In the genomic region with DNA sequence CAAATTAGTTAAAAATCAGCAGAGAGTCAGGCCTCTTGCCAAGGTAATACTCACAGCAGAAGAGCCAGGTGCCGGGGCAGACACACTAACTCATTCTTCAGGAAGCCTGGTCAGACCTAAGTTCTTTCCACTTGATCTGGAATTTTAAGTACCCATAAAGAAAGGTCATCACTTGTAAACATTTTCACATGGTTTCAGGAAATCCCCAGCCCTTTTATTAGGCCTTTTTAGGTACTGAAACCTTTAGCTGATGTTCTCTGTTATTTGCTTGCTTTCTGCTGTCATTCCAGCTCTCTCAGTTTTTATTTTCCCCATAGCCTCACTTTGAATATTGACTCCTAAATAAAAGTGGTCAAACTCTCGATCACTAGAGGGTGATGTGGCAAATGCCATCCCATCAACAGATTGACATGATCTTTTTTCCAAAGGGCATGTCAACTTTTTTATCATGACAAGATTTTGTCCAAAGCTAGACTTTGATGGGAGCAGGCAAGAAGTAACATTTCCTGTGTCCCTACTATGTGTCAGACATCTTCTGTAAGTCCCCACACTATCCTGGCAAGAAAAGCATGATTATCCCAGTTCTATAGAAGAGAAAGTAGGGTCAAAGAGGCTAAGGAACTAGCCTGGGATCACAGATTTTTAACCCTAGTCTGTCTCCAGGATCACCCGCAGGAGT, we compare ENCODE assay signal across 10 cellular contexts. TPM values are rescaled to one million over a fixed set of nuclear protein-coding genes. Genes with fewer than 3 reads are reported as not detected.
DNase-seq lines count a peak whose midpoint lies in the region; FAIRE-seq and TF ChIP-seq lines count a peak whose summit lies in the region.
"Had no signal": no experiment of that assay in that cellular context is flagged by ENCODE, and none has a peak within 500 bp of the region (broad histone marks: within the 10 kb centered on the region; RNA-seq: fewer than 3 reads in every experiment).

No MANE protein-coding gene starts in this region.

- H2BK15ac ChIP-seq in neuronal stem cell (ENCODE audit: low read length), result no peak overlapping the region

- H3K18ac ChIP-seq in trophoblast cell (ENCODE audit: low read length) (no peak overlapping the region), neuronal stem cell (ENCODE audit: low read length) (no peak overlapping the region)

- peak; percentile 67 for DNase-seq in LNCaP clone FGC (ENCODE audit: low read depth)
- DNase-seq in choroid plexus epithelial cell (ENCODE audit: low read depth), result peak; percentile 19
- DNase-seq in trophoblast cell, result no peak
- DNase-seq in NCI-H1694 (lab: John Stamatoyannopoulos, UW), result no peak
- no peak for DNase-seq in breast epithelium (ENCODE audit: low spot score in 2 of 2)
- DNase-seq in GM19239 (ENCODE audit: insufficient read length, low spot score), result no peak
- no peak for DNase-seq in neuronal stem cell (ENCODE audit: low spot score)
- DNase-seq: GM23248, retina had no signal

- peak overlapping the region; percentile 43 for H2BK5ac ChIP-seq in trophoblast cell (ENCODE audit: low read depth, low read length, poor library complexity)
- no peak overlapping the region for H2BK5ac ChIP-seq in neuronal stem cell (ENCODE audit: low read length)

- no peaks in the 10 kb centered on the region for H3K9me2 ChIP-seq in DOHH2 (replicated peaks; ENCODE audit: control insufficient read depth, low read length)

- no peak overlapping the region for H4K12ac ChIP-seq in trophoblast cell (ENCODE audit: low read depth, low read length)

- H4K91ac ChIP-seq in trophoblast cell (ENCODE audit: low read depth, low read length) (no peak overlapping the region), neuronal stem cell (ENCODE audit: low read depth, low read length, poor library complexity) (no peak overlapping the region)

- FAIRE-seq in GM19239 (lab: Jason Lieb, UNC), result no peak

- H3K79me1 ChIP-seq in trophoblast cell (ENCODE audit: low read length), result peaks cover 21% of the 10 kb centered on the region
- no peaks in the 10 kb centered on the region for H3K79me1 ChIP-seq in neuronal stem cell (ENCODE audit: low read depth, low read length)

- no peaks in the 10 kb centered on the region for H4K20me1 ChIP-seq in DOHH2 (ENCODE audit: control insufficient read depth, insufficient read depth, low read depth, low read length)

- H2BK12ac ChIP-seq in trophoblast cell (ENCODE audit: low read length) (no peak overlapping the region), neuronal stem cell (ENCODE audit: low read length) (no peak overlapping the region)

- H2AK5ac ChIP-seq in trophoblast cell (ENCODE audit: low read length) (no peak overlapping the region), neuronal stem cell (ENCODE audit: low read depth, low read length) (no peak overlapping the region)

- H2AFZ ChIP-seq in trophoblast cell (ENCODE audit: insufficient read depth, low read length, poor library complexity), result no peak overlapping the region
- H2AFZ ChIP-seq in neuronal stem cell (ENCODE audit: low read length), result no peak overlapping the region
- H2AFZ ChIP-seq: GM23248 had no signal

- H3K14ac ChIP-seq in trophoblast cell (ENCODE audit: low read length) (no peak overlapping the region), neuronal stem cell (ENCODE audit: low read length) (no peak overlapping the region)

- H3K27me3 ChIP-seq in DOHH2 (ENCODE audit: control insufficient read depth, low read length) (peaks cover 9% of the 10 kb centered on the region; the same call in 1 of the 2 replicates), trophoblast cell (ENCODE audit: insufficient read depth, low read length) (no peaks in the 10 kb centered on the region), breast epithelium (no peaks in the 10 kb centered on the region), neuronal stem cell (ENCODE audit: control insufficient read depth in 3 of 3, insufficient read depth in 3 of 3, low read depth in 1 of 3, low read length in 3 of 3) (no peaks in the 10 kb centered on the region)

- peak overlapping the region; percentile 10 for H3K4me2 ChIP-seq in DOHH2 (ENCODE audit: low read length)
- no peak overlapping the region for H3K4me2 ChIP-seq in trophoblast cell (ENCODE audit: low read length)
- no peak overlapping the region for H3K4me2 ChIP-seq in neuronal stem cell (ENCODE audit: insufficient read depth, low read length, poor library complexity, severe bottlenecking)

- H2BK120ac ChIP-seq in trophoblast cell (ENCODE audit: insufficient read depth, low read length, poor library complexity), result no peak overlapping the region
- H2BK120ac ChIP-seq in neuronal stem cell (ENCODE audit: low read depth, low read length), result no peak overlapping the region

- H3K4me3 ChIP-seq in DOHH2 (ENCODE audit: low read length), result no peak overlapping the region
- H3K4me3 ChIP-seq in LNCaP clone FGC (ENCODE audit: low read depth, low read length), result no peak overlapping the region
- no peak overlapping the region for H3K4me3 ChIP-seq in choroid plexus epithelial cell (ENCODE audit: low read depth, low read length)
- H3K4me3 ChIP-seq in trophoblast cell (ENCODE audit: low read depth, low read length), result no peak overlapping the region
- H3K4me3 ChIP-seq in breast epithelium, result no peak overlapping the region
- no peak overlapping the region for H3K4me3 ChIP-seq in neuronal stem cell (ENCODE audit: low read length in 2 of 2)
- H3K4me3 ChIP-seq: GM23248 had no signal

- peaks cover 4% of the 10 kb centered on the region; the same call in 1 of the 2 replicates for H3F3A ChIP-seq in DOHH2 (ENCODE audit: control insufficient read depth, insufficient read depth)

- H3K79me2 ChIP-seq in DOHH2 (ENCODE audit: control insufficient read depth, low read length), result peaks cover 15% of the 10 kb centered on the region
- peaks cover 2% of the 10 kb centered on the region for H3K79me2 ChIP-seq in trophoblast cell (ENCODE audit: control insufficient read depth, insufficient read depth, low read length, poor library complexity)

- no CpG with 5 or more reads among the region's 3 CpGs for WGBS in trophoblast cell (ENCODE audit: extremely low coverage, insufficient coverage, insufficient read length)
- no CpG with 5 or more reads among the region's 3 CpGs for WGBS in neuronal stem cell (ENCODE audit: extremely low coverage in 2 of 2, insufficient read length in 2 of 2, insufficient replicate concordance in 1 of 2), 2 donors

- no peaks in the 10 kb centered on the region for H3K9me3 ChIP-seq in DOHH2 (ENCODE audit: control insufficient read depth, insufficient read depth, low read length)
- H3K9me3 ChIP-seq in trophoblast cell (ENCODE audit: insufficient read depth, low read depth, low read length), result no peaks in the 10 kb centered on the region
- H3K9me3 ChIP-seq in breast epithelium, result no peaks in the 10 kb centered on the region
- H3K9me3 ChIP-seq in neuronal stem cell (replicated peaks in 1 of 2; ENCODE audit: control insufficient read depth in 2 of 2, insufficient read depth in 1 of 2, low read depth in 1 of 2, low read length in 2 of 2), result no peaks in the 10 kb centered on the region

- TF ChIP-seq CTCF in DOHH2 (IDR thresholded peaks at IDR 0.05; ENCODE audit: low read depth, low read length, poor library complexity, severe bottlenecking) (no peak), LNCaP clone FGC (IDR thresholded peaks at IDR 0.05; ENCODE audit: control insufficient read depth, extremely low read depth, insufficient read depth) (no peak), choroid plexus epithelial cell (conservative IDR thresholded peaks at IDR 0.05; ENCODE audit: low read depth, low read length) (no peak), breast epithelium (IDR thresholded peaks at IDR 0.05) (no peak)

- no peak overlapping the region for H3K4ac ChIP-seq in trophoblast cell (ENCODE audit: low read depth, low read length)
- H3K4ac ChIP-seq in neuronal stem cell (ENCODE audit: low read length), result no peak overlapping the region

- no peak for TF ChIP-seq POLR2A in breast epithelium (IDR thresholded peaks at IDR 0.05)

- H3K9ac ChIP-seq in trophoblast cell (ENCODE audit: low read length) (no peak overlapping the region), neuronal stem cell (ENCODE audit: low read depth, low read length, poor library complexity) (no peak overlapping the region)
- H3K9ac ChIP-seq: GM23248 had no signal

- H3K4me1 ChIP-seq in DOHH2 (ENCODE audit: control insufficient read depth, low read length), result peaks cover 76% of the 10 kb centered on the region
- peaks cover 6 to 8% of the 10 kb centered on the region in 2 experiments for H3K4me1 ChIP-seq in trophoblast cell (ENCODE audit: control insufficient read depth in 1 of 2, insufficient read depth in 2 of 2, low read length in 2 of 2)
- H3K4me1 ChIP-seq in breast epithelium, result no peaks in the 10 kb centered on the region
- H3K4me1 ChIP-seq in neuronal stem cell (ENCODE audit: control insufficient read depth in 2 of 2, insufficient read depth in 1 of 2, low read depth in 1 of 2, low read length in 2 of 2), result no peaks in the 10 kb centered on the region

- H3K36me3 ChIP-seq in DOHH2 (ENCODE audit: control insufficient read depth, low read length) (peaks cover 57% of the 10 kb centered on the region), trophoblast cell (ENCODE audit: control insufficient read depth in 1 of 2, insufficient read depth in 2 of 2, low read length in 2 of 2) (peaks cover 20 to 47% of the 10 kb centered on the region in 2 experiments), breast epithelium (no peaks in the 10 kb centered on the region), neuronal stem cell (replicated peaks in 1 of 2; ENCODE audit: control insufficient read depth in 2 of 2, insufficient read depth in 2 of 2, low read length in 2 of 2) (peaks cover 35 to 65% of the 10 kb centered on the region in 2 donors)

- intact Hi-C loops in breast epithelium (cut with DNase I; ENCODE audit: low total_unique reads), result loop anchor here (5.0 to 10.0 kb wide), 2 partner anchors 49 to 237 kb away; no protein-coding TSS in a partner anchor

- peak overlapping the region; percentile 36; the same call in 1 of the 2 replicates for H3K27ac ChIP-seq in DOHH2 (ENCODE audit: low read depth, low read length)
- peak overlapping the region; percentile 28 for H3K27ac ChIP-seq in trophoblast cell (ENCODE audit: low read depth, low read length)
- peak overlapping the region in 1 of 2 donors; percentile 65 for H3K27ac ChIP-seq in breast epithelium
- H3K27ac ChIP-seq in neuronal stem cell (replicated peaks; ENCODE audit: low read length), result no peak overlapping the region
- H3K27ac ChIP-seq: GM23248 had no signal

- no peak overlapping the region for H3K23ac ChIP-seq in trophoblast cell (ENCODE audit: low read length)
- H3K23ac ChIP-seq in neuronal stem cell (ENCODE audit: low read depth, low read length, poor library complexity), result no peak overlapping the region

- no peak overlapping the region for H4K8ac ChIP-seq in trophoblast cell (ENCODE audit: low read depth, low read length)
- no peak overlapping the region for H4K8ac ChIP-seq in neuronal stem cell (ENCODE audit: low read depth, low read length)

RNA-seq across cellular contexts. Expression of gene ISCU, which starts 5.7 kb away (rescaled TPM):
- 154 and 158 TPM in 2 replicates for polyA plus RNA-seq in trophoblast cell (2013)
- 100 to 1,000 TPM; 220 to 328 (median 227) TPM for total RNA-seq in breast epithelium
- 94.0 TPM for polyA plus RNA-seq in neuronal stem cell (2013, experiment 1 of 2)
- polyA plus RNA-seq in neuronal stem cell (2013, experiment 2 of 2), result 89.8 TPM

RNA-seq across cellular contexts. Expression of gene SART3, which starts 7.1 kb away (rescaled TPM):
- 32.5 and 34.0 TPM in 2 replicates for polyA plus RNA-seq in trophoblast cell (2013)
- 10 to 100 TPM; 49.8 to 62.9 (median 60.2) TPM for total RNA-seq in breast epithelium
- 39.6 TPM for polyA plus RNA-seq in neuronal stem cell (2013, experiment 1 of 2)
- polyA plus RNA-seq in neuronal stem cell (2013, experiment 2 of 2), result 37.7 TPM

RNA-seq across cellular contexts. Expression of gene TMEM119, which starts 29.8 kb away (rescaled TPM):
- 16.8 and 19.9 TPM in 2 replicates for polyA plus RNA-seq in trophoblast cell (2013)
- 10 to 100 TPM; 12.1 to 21.0 (median 12.5) TPM for total RNA-seq in breast epithelium
- polyA plus RNA-seq in neuronal stem cell (2013, experiment 1 of 2), result 0.68 TPM
- polyA plus RNA-seq in neuronal stem cell (2013, experiment 2 of 2), result 0.73 TPM

RNA-seq across cellular contexts. Expression of gene FICD, which starts 53.0 kb away (rescaled TPM):
- polyA plus RNA-seq in trophoblast cell (2013), result 4.6 TPM in 2 replicates
- 1 to 10 TPM; 7.0 to 8.5 (median 8.0) TPM for total RNA-seq in breast epithelium
- 3.9 TPM for polyA plus RNA-seq in neuronal stem cell (2013, experiment 1 of 2)
- polyA plus RNA-seq in neuronal stem cell (2013, experiment 2 of 2), result 3.6 TPM

Comparison
In these comparisons a context has a peak if more than half of its experiments do, and no peak if none do; other contexts are left out.
1. DNase-seq: peak in LNCaP clone FGC (single experiment) and choroid plexus epithelial cell (single experiment); none in trophoblast cell (0 of 2), NCI-H1694 (single experiment), breast epithelium (0 of 2), GM19239 (single experiment) and neuronal stem cell (single experiment).